ENCODE assay signal across 25 cellular contexts in genomic region chr7:3882782-3883181, GRCh38.
"Had no signal": no experiment of that assay in that cellular context is flagged by ENCODE, and none has a peak within 500 bp of the region (broad histone marks: within the 10 kb centered on the region; RNA-seq: fewer than 3 reads in every experiment).

No MANE protein-coding gene starts in this region.

- FAIRE-seq: small intestine had no signal

- H3K36me3 ChIP-seq: neutrophil, right lobe of liver, sigmoid colon, stomach, thoracic aorta, thyroid gland, tibial nerve, upper lobe of left lung had no signal

- H3K9ac ChIP-seq: parathyroid adenoma had no signal

- H3K4me1 ChIP-seq: psoas muscle, right lobe of liver, sigmoid colon, tibial nerve had no signal

- H3K27me3 ChIP-seq: neutrophil, right lobe of liver, sigmoid colon, stomach, thyroid gland, tibial nerve, upper lobe of left lung had no signal

- DNase-seq: naive thymus-derived CD8-positive, alpha-beta T cell; nephron progenitor cell; nucleus accumbens; posterior cingulate gyrus; psoas muscle; right cardiac atrium; right lobe of liver; sigmoid colon; small intestine; stimulated activated CD4-positive, alpha-beta T cell treated with anti-CD3 and anti-CD28 coated beads, Interleukin-15, amount 100 ng/mL, for 24 hours; stimulated activated CD4-positive, alpha-beta T cell treated with anti-CD3 and anti-CD28 coated beads, Interleukin-2, amount 100 ng/mL, for 24 hours; stimulated activated CD4-positive, alpha-beta T cell treated with anti-CD3 and anti-CD28 coated beads, Interleukin-2, amount 100 ng/mL, for 48 hours; stimulated activated CD4-positive, alpha-beta T cell treated with anti-CD3 and anti-CD28 coated beads, Interleukin-4, amount 100 ng/mL, for 24 hours; stimulated activated naive B cell treated with anti-CD40 and anti-IgM and Interleukin-4, amounts not matched to agents 10 μg/mL and 1 μg/mL and 100 μg/mL, for 72 hours; stimulated activated naive CD4-positive, alpha-beta T cell treated with Interleukin-2 at 50 U/mL for 16 hours; stomach; thyroid gland; trophoblast cell; upper lobe of left lung had no signal

- ATAC-seq: naive thymus-derived CD8-positive, alpha-beta T cell; natural killer cell treated with Interleukin-12 subunit alpha and Interleukin-12 subunit beta and Interleukin-15 and Interleukin-18, amount 100 ng/mL, for 72 hours; psoas muscle; right cardiac atrium; right lobe of liver; stimulated activated effector memory CD8-positive, alpha-beta T cell treated with anti-CD3 and anti-CD28 coated beads, Interleukin-12 subunit alpha, Interleukin-12 subunit beta, amount 100 ng/mL, for 72 hours; stimulated activated naive B cell treated with anti-CD40 and anti-IgM and Interleukin-4, amounts not matched to agents 10 μg/mL and 1 μg/mL and 100 μg/mL, for 72 hours had no signal

- H3K27ac ChIP-seq: neutrophil, parathyroid adenoma, psoas muscle, right lobe of liver, sigmoid colon, stomach, thoracic aorta, thyroid gland, tibial nerve, upper lobe of left lung had no signal

- H3K4me3 ChIP-seq: psoas muscle, right lobe of liver, sigmoid colon, stomach, thoracic aorta, thyroid gland, tibial nerve, upper lobe of left lung had no signal

- H3K9me3 ChIP-seq: neutrophil, psoas muscle, right lobe of liver, sigmoid colon, stomach, thoracic aorta, thyroid gland, tibial nerve, upper lobe of left lung had no signal
